13 cellular contexts compared by ENCODE assay signal in the genomic region with DNA sequence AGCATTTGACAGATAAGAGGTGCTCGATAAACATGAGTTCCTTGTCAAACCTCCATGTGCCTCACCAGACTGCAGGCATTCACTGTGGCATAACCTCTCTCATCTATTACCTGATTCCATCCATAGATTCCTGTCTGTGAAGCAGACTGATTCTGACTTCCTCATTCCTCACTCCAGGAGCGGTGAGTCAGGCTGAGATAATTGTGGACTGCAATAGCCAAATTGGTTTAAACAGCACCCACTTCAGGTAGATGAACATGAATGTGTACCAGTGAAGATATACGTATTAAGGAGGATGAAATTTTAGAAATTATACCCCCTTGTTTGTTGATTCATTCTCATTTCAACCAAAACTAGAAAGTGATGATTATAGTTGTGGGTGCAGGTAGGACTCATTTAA.
DNase-seq lines count a peak whose midpoint lies in the region; ATAC-seq, FAIRE-seq and TF ChIP-seq lines count a peak whose summit lies in the region.
"Had no signal": no experiment of that assay in that cellular context is flagged by ENCODE, and none has a peak within 500 bp of the region (broad histone marks: within the 10 kb centered on the region; RNA-seq: fewer than 3 reads in every experiment).

No MANE protein-coding gene starts in this region.

- DNase-seq in SIG-M5 treated with dmso at 0.1 percent for 504 hours (lab: John Stamatoyannopoulos, UW; ENCODE audit: unreplicated experiment), result peak; percentile 40
- DNase-seq in SIG-M5 (lab: John Stamatoyannopoulos, UW), result no peak
- peak; percentile 28 for DNase-seq in RCC 7860 (ENCODE audit: low spot score)
- peak; percentile 2 for DNase-seq in iPS DF 4.7 (ENCODE audit: extremely low read depth, low spot score)
- no peak for DNase-seq in T-helper 9 cell
- DNase-seq in AML-193 (lab: John Stamatoyannopoulos, UW), result no peak
- DNase-seq in GM12891 (ENCODE audit: insufficient read length, low spot score), result no peak
- DNase-seq: activated CD4-positive, alpha-beta T cell treated with anti-CD3 and anti-CD28 coated beads, Interleukin-2, amount 50 U/mL, for 1 hour; HCEC 1CT; mesenchymal stem cell; MM.1S; NCI-H345 had no signal

- TF ChIP-seq POLR2A in GM12891 (IDR thresholded peaks at IDR 0.05; ENCODE audit: low read depth, low read length), result no peak

- FAIRE-seq in RCC 7860 (lab: Jason Lieb, UNC), result no peak
- FAIRE-seq in GM12891 (lab: Jason Lieb, UNC), result no peak

- no peak for ATAC-seq in HG03159 (IDR thresholded peaks at IDR 0.05; ENCODE audit: unreplicated experiment)

TF ChIP-seq in GM12891, 5 proteins besides CTCF, POLR2A, EP300 and RAD21:
- TF ChIP-seq PAX5 (IDR thresholded peaks at IDR 0.05; ENCODE audit: insufficient read depth, low read length, severe bottlenecking) (no peak), SPI1 (IDR thresholded peaks at IDR 0.05; ENCODE audit: low read depth, low read length) (no peak), TAF1 (IDR thresholded peaks at IDR 0.05; ENCODE audit: low read depth, low read length) (no peak), POLR2AphosphoS5 (IDR thresholded peaks at IDR 0.05; ENCODE audit: low read depth, low read length) (no peak), POU2F2 (IDR thresholded peaks at IDR 0.05; ENCODE audit: low read depth, low read length) (no peak)
TF ChIP-seq in GM12891: peak in this region for 0.

Comparison
In these comparisons a context has a peak if more than half of its experiments do, and no peak if none do; other contexts are left out.
1. DNase-seq: peak in SIG-M5 treated with dmso at 0.1 percent for 504 hours (single experiment), RCC 7860 (single experiment) and iPS DF 4.7 (single experiment); none in SIG-M5 (single experiment), T-helper 9 cell (single experiment), AML-193 (0 of 2) and GM12891 (single experiment).